8 cellular contexts compared by ENCODE assay signal in genomic region chr5:95858023-95858461, GRCh38. TPM values are rescaled to one million over a fixed set of nuclear protein-coding genes. Genes with fewer than 3 reads are reported as not detected.
A peak's percentile ranks its signal among the peaks of the same experiment; 100 is the strongest.
DNase-seq lines count a peak whose midpoint lies in the region; ATAC-seq and TF ChIP-seq lines count a peak whose summit lies in the region.

No MANE protein-coding gene starts in this region.

- ATAC-seq in GM18907 (IDR thresholded peaks at IDR 0.05; ENCODE audit: unreplicated experiment) = no peak

- intact Hi-C loops in activated CD4-positive, alpha-beta T cell treated with anti-CD3 and anti-CD28 coated beads, Interleukin-2, amount 10 ng/mL, durations not matched to agents 24 days and 14 days (cut with micrococcal nuclease) = loop anchor here (1.0 to 10.0 kb wide), 3 partner anchors 478 to 743 kb away; partner anchors contain the start of gene PCSK1

- H3K27ac Mint-ChIP-seq in activated CD4-positive, alpha-beta T cell treated with anti-CD3 and anti-CD28 coated beads, Interleukin-2, amount 10 ng/mL, durations not matched to agents 24 days and 14 days = no peak overlapping the region
- H3K27ac Mint-ChIP-seq in type B pancreatic cell = peak overlapping the region; percentile 63

- peak overlapping the region; percentile 18 for H3K4me3 Mint-ChIP-seq in activated CD4-positive, alpha-beta T cell treated with anti-CD3 and anti-CD28 coated beads, Interleukin-2, amount 10 ng/mL, durations not matched to agents 24 days and 14 days
- H3K4me3 Mint-ChIP-seq in type B pancreatic cell = peak overlapping the region; percentile 82

- H3K9me3 Mint-ChIP-seq in activated CD4-positive, alpha-beta T cell treated with anti-CD3 and anti-CD28 coated beads, Interleukin-2, amount 10 ng/mL, durations not matched to agents 24 days and 14 days = no peaks in the 10 kb centered on the region
- H3K9me3 Mint-ChIP-seq in type B pancreatic cell = no peaks in the 10 kb centered on the region

- H3K27ac ChIP-seq in cingulate gyrus (ENCODE audit: low read depth, low read length) = peak overlapping the region; percentile 90

- H3K27me3 Mint-ChIP-seq in activated CD4-positive, alpha-beta T cell treated with anti-CD3 and anti-CD28 coated beads, Interleukin-2, amount 10 ng/mL, durations not matched to agents 24 days and 14 days = no peaks in the 10 kb centered on the region
- no peaks in the 10 kb centered on the region for H3K27me3 Mint-ChIP-seq in type B pancreatic cell

- peaks cover 47% of the 10 kb centered on the region for H3K4me1 Mint-ChIP-seq in activated CD4-positive, alpha-beta T cell treated with anti-CD3 and anti-CD28 coated beads, Interleukin-2, amount 10 ng/mL, durations not matched to agents 24 days and 14 days
- H3K4me1 Mint-ChIP-seq in type B pancreatic cell (ENCODE audit: unreplicated experiment) = peaks cover 43% of the 10 kb centered on the region

- no peaks in the 10 kb centered on the region for H3K36me3 Mint-ChIP-seq in activated CD4-positive, alpha-beta T cell treated with anti-CD3 and anti-CD28 coated beads, Interleukin-2, amount 10 ng/mL, durations not matched to agents 24 days and 14 days (ENCODE audit: low read depth)
- no peaks in the 10 kb centered on the region for H3K36me3 Mint-ChIP-seq in type B pancreatic cell

- DNase-seq in activated CD4-positive, alpha-beta T cell treated with anti-CD3 and anti-CD28 coated beads, Interleukin-2, amount 10 ng/mL, durations not matched to agents 24 days and 14 days = no peak
- DNase-seq in activated CD4-positive, alpha-beta T cell treated with anti-CD3 and anti-CD28 coated beads for 1 hour = no peak
- DNase-seq in medulla oblongata (ENCODE audit: extremely low spot score) (peak; percentile 79), type B pancreatic cell (ENCODE audit: extremely low spot score, unreplicated experiment) (no peak), GOT3 (lab: John Stamatoyannopoulos, UW) (no peak)
- DNase-seq in stimulated activated CD4-positive, alpha-beta T cell treated with anti-CD3 and anti-CD28 coated beads, Interleukin-1b, Interleukin-23, amount 100 ng/mL, for 48 hours = no peak

- TF ChIP-seq CTCF in type B pancreatic cell (conservative IDR thresholded peaks at IDR 0.05) = no peak

RNA-seq across cellular contexts. Expression of gene GLRX, which starts 35.5 kb away (rescaled TPM):
- 13.5 and 17.3 TPM in 2 replicates for total RNA-seq in activated CD4-positive, alpha-beta T cell treated with anti-CD3 and anti-CD28 coated beads, Interleukin-2, amount 10 ng/mL, durations not matched to agents 24 days and 14 days
- 17.8 and 18.7 TPM in 2 replicates for total RNA-seq in type B pancreatic cell (ENCODE audit: low replicate concordance)
